ENCODE assay signal across 8 cellular contexts in genomic region chr12:122421815-122422737, GRCh38. TPM values are rescaled to one million over a fixed set of nuclear protein-coding genes. Genes with fewer than 3 reads are reported as not detected.
DNase-seq lines count a peak whose midpoint lies in the region; ATAC-seq and TF ChIP-seq lines count a peak whose summit lies in the region.

Gene CLIP1 (minus strand): TSS chr12:122422669. CDS start chr12:122380452, 42,217 bp downstream.

- TF ChIP-seq CTCF in AG09319 (IDR thresholded peaks at IDR 0.05; ENCODE audit: low read depth, low read length) = peak; percentile 41

- H3K4me3 ChIP-seq in esophagus (ENCODE audit: low read depth in 1 of 2, low read length in 2 of 2) = peak within 1 kb of the TSS; percentile 82 to 95
- peak within 1 kb of the TSS; percentile 82 to 93 for H3K4me3 ChIP-seq in muscle layer of duodenum (ENCODE audit: low read depth in 1 of 2, low read length in 2 of 2)

- H3K27ac Mint-ChIP-seq in stimulated activated naive CD8-positive, alpha-beta T cell treated with anti-CD3 and anti-CD28 coated beads, Interleukin-15, amount 100 ng/mL, for 72 hours = peak within 1 kb of the TSS; percentile 82 to 96

- DNase-seq in AG09319 (ENCODE audit: extremely low read depth, low read depth) = peak; percentile 25
- peak; percentile 44 for DNase-seq in NOMO-1 treated with DMSO at 0.1 percent for 48 hours (lab: John Stamatoyannopoulos, UW; ENCODE audit: unreplicated experiment)
- DNase-seq in activated T-cell treated with anti-CD3 and anti-CD28 coated beads, Interleukin-2, amount 50 U/mL, for 1 hour = peak; percentile 71
- peak; percentile 69 to 71 for DNase-seq in stimulated activated naive CD8-positive, alpha-beta T cell treated with anti-CD3 and anti-CD28 coated beads, Interleukin-15, amount 100 ng/mL, for 72 hours

- H3K4me1 ChIP-seq in esophagus (ENCODE audit: control insufficient read depth in 2 of 2, insufficient read depth in 2 of 2, low read length in 1 of 2) (peaks cover 3% of the 10 kb centered on the region in 2 donors), muscle layer of duodenum (ENCODE audit: control insufficient read depth in 1 of 2, insufficient read depth in 2 of 2, low read length in 2 of 2) (peaks cover 5 to 34% of the 10 kb centered on the region in 2 donors)

- peak; percentile 56 for ATAC-seq in HG03103 (IDR thresholded peaks at IDR 0.05; ENCODE audit: low read depth, unreplicated experiment)
- ATAC-seq in stimulated activated naive CD8-positive, alpha-beta T cell treated with anti-CD3 and anti-CD28 coated beads, Interleukin-15, amount 100 ng/mL, for 72 hours = peak; percentile 83

- H3K27ac ChIP-seq in esophagus (ENCODE audit: low read depth in 2 of 2, low read length in 1 of 2) = peak within 1 kb of the TSS; percentile 96 to 99
- H3K27ac ChIP-seq in muscle layer of duodenum (ENCODE audit: low read length) = peak within 1 kb of the TSS; percentile 99

- H3K9me3 Mint-ChIP-seq in stimulated activated naive CD8-positive, alpha-beta T cell treated with anti-CD3 and anti-CD28 coated beads, Interleukin-15, amount 100 ng/mL, for 72 hours = no peaks in the 10 kb centered on the region

- H3K4me1 Mint-ChIP-seq in stimulated activated naive CD8-positive, alpha-beta T cell treated with anti-CD3 and anti-CD28 coated beads, Interleukin-15, amount 100 ng/mL, for 72 hours = peaks cover 29% of the 10 kb centered on the region

- peak; percentile 40 for TF ChIP-seq POLR2A in GM18526 (IDR thresholded peaks at IDR 0.05; ENCODE audit: extremely low read depth, insufficient read length)

- H3K9me3 ChIP-seq in esophagus (ENCODE audit: control insufficient read depth in 2 of 2, insufficient read depth in 1 of 2, low read depth in 1 of 2, low read length in 1 of 2) (no peaks in the 10 kb centered on the region), muscle layer of duodenum (ENCODE audit: control insufficient read depth in 1 of 2, low read length in 2 of 2) (no peaks in the 10 kb centered on the region)

- H3K27me3 ChIP-seq in esophagus (ENCODE audit: control insufficient read depth in 1 of 2, insufficient read depth in 2 of 2, low read length in 2 of 2) (no peaks in the 10 kb centered on the region), muscle layer of duodenum (ENCODE audit: low read depth, low read length) (no peaks in the 10 kb centered on the region)

- H3K4me3 Mint-ChIP-seq in stimulated activated naive CD8-positive, alpha-beta T cell treated with anti-CD3 and anti-CD28 coated beads, Interleukin-15, amount 100 ng/mL, for 72 hours = peak within 1 kb of the TSS; percentile 91 to 94

- peaks cover 8% of the 10 kb centered on the region for H3K27me3 Mint-ChIP-seq in stimulated activated naive CD8-positive, alpha-beta T cell treated with anti-CD3 and anti-CD28 coated beads, Interleukin-15, amount 100 ng/mL, for 72 hours

- no peaks in the 10 kb centered on the region for H3K36me3 ChIP-seq in esophagus (ENCODE audit: control insufficient read depth in 2 of 2, insufficient read depth in 2 of 2, low read length in 1 of 2)
- H3K36me3 ChIP-seq in muscle layer of duodenum (ENCODE audit: control insufficient read depth in 1 of 2, insufficient read depth in 2 of 2, low read length in 2 of 2) = peaks cover 0 to 8% of the 10 kb centered on the region in 2 donors

- WGBS in esophagus, 2 donors = 0 to 1% methylated on average over 42 to 120 of the region's 120 CpGs

RNA-seq across cellular contexts. Expression of gene CLIP1, which starts in this region (rescaled TPM):
- 10 to 100 TPM; 50.0 to 52.3 TPM for polyA plus RNA-seq in esophagus

Comparison
In these comparisons a context has a peak if more than half of its experiments do, and no peak if none do; other contexts are left out.
1. Peak in every context shown above with its lines: DNase-seq, ATAC-seq, H3K4me3 ChIP-seq and H3K27ac ChIP-seq.